In genomic region chr14:69605761-69606160, GRCh38 we compare ENCODE assay signal across 1 cellular context.
TF ChIP-seq lines count a peak whose summit lies in the region.

No MANE protein-coding gene starts in this region.

TF ChIP-seq in HEK293, 187 proteins besides CTCF, POLR2A, EP300 and RAD21 (continued from another document):
- TF ChIP-seq ZNF692 (tag by site-specific recombination; IDR thresholded peaks at IDR 0.05) (no peak), ZSCAN16 (tag by site-specific recombination; IDR thresholded peaks at IDR 0.05) (no peak), MZF1 (tag by site-specific recombination; IDR thresholded peaks at IDR 0.05; ENCODE audit: borderline replicate concordance) (no peak), ZNF140 (tag by site-specific recombination; IDR thresholded peaks at IDR 0.05) (no peak), ZFHX2 (tag by site-specific recombination; conservative IDR thresholded peaks at IDR 0.05) (peak; percentile 100), ZFP3 (tag by site-specific recombination; IDR thresholded peaks at IDR 0.05; ENCODE audit: low read depth) (no peak), ZNF510 (tag by site-specific recombination; IDR thresholded peaks at IDR 0.05; ENCODE audit: insufficient replicate concordance) (no peak), ZNF776 (tag by site-specific recombination; IDR thresholded peaks at IDR 0.05; ENCODE audit: borderline replicate concordance) (no peak)
